ENCODE assay signal across 28 cellular contexts in genomic region chr12:92472198-92472597, GRCh38.
DNase-seq lines count a peak whose midpoint lies in the region; ATAC-seq, FAIRE-seq and TF ChIP-seq lines count a peak whose summit lies in the region.
"Had no signal": no experiment of that assay in that cellular context is flagged by ENCODE, and none has a peak within 500 bp of the region (broad histone marks: within the 10 kb centered on the region; RNA-seq: fewer than 3 reads in every experiment).

No MANE protein-coding gene starts in this region.

- H4K20me1 ChIP-seq in astrocyte (ENCODE audit: insufficient read depth, low read length), result no peaks in the 10 kb centered on the region

- no peak for TF ChIP-seq POLR2A in sigmoid colon (IDR thresholded peaks at IDR 0.05)

- H3K9me3 ChIP-seq in astrocyte (ENCODE audit: insufficient read depth, low read depth, low read length) (no peaks in the 10 kb centered on the region), sigmoid colon (no peaks in the 10 kb centered on the region)
- H3K9me3 ChIP-seq: right lobe of liver, tibial nerve had no signal

- TF ChIP-seq EP300 in sigmoid colon (IDR thresholded peaks at IDR 0.05), result no peak

- H3K36me3 Mint-ChIP-seq in activated naive CD8-positive, alpha-beta T cell treated with anti-CD3 and anti-CD28 coated beads, Interleukin-2, amount 50 U/mL, for 24 hours (ENCODE audit: low read depth), result peaks cover 5% of the 10 kb centered on the region
- peaks cover 2% of the 10 kb centered on the region for H3K36me3 Mint-ChIP-seq in activated naive CD8-positive, alpha-beta T cell treated with anti-CD3 and anti-CD28 coated beads for 36 hours
- no peaks in the 10 kb centered on the region for H3K36me3 Mint-ChIP-seq in astrocyte (ENCODE audit: low read depth, unreplicated experiment)
- peaks cover 27% of the 10 kb centered on the region for H3K36me3 Mint-ChIP-seq in memory B cell
- H3K36me3 Mint-ChIP-seq: CD4-positive, alpha-beta memory T cell had no signal

- H3K79me2 ChIP-seq in astrocyte (ENCODE audit: insufficient read depth, low read length), result no peaks in the 10 kb centered on the region

- H3K27ac ChIP-seq in astrocyte (ENCODE audit: low read depth, low read length) (no peak overlapping the region), sigmoid colon (no peak overlapping the region), coronary artery (no peak overlapping the region)
- H3K27ac ChIP-seq: cardiac muscle cell, PC-9, right lobe of liver, tibial nerve had no signal

- no peaks in the 10 kb centered on the region for H3K27me3 ChIP-seq in astrocyte (ENCODE audit: insufficient read depth, low read length)
- H3K27me3 ChIP-seq in sigmoid colon, result no peaks in the 10 kb centered on the region
- H3K27me3 ChIP-seq: cardiac muscle cell, right lobe of liver, tibial nerve had no signal

- H2AFZ ChIP-seq in astrocyte (ENCODE audit: low read depth, low read length), result no peak overlapping the region
- H2AFZ ChIP-seq: PC-9 had no signal

- H3K9me3 Mint-ChIP-seq in activated naive CD8-positive, alpha-beta T cell treated with anti-CD3 and anti-CD28 coated beads, Interleukin-2, amount 50 U/mL, for 24 hours, result peaks cover 12% of the 10 kb centered on the region
- H3K9me3 Mint-ChIP-seq in activated naive CD8-positive, alpha-beta T cell treated with anti-CD3 and anti-CD28 coated beads for 36 hours, result peaks cover 8% of the 10 kb centered on the region
- H3K9me3 Mint-ChIP-seq in astrocyte (ENCODE audit: unreplicated experiment) (peaks cover 2% of the 10 kb centered on the region), memory B cell (no peaks in the 10 kb centered on the region)

- H3K27ac Mint-ChIP-seq in activated naive CD8-positive, alpha-beta T cell treated with anti-CD3 and anti-CD28 coated beads, Interleukin-2, amount 50 U/mL, for 24 hours, result peak overlapping the region; percentile 31
- no peak overlapping the region for H3K27ac Mint-ChIP-seq in activated naive CD8-positive, alpha-beta T cell treated with anti-CD3 and anti-CD28 coated beads for 36 hours
- H3K27ac Mint-ChIP-seq in astrocyte (ENCODE audit: unreplicated experiment) (no peak overlapping the region), memory B cell (peak overlapping the region; percentile 91)
- H3K27ac Mint-ChIP-seq: activated CD4-positive, alpha-beta T cell treated with anti-CD3 and anti-CD28 coated beads for 36 hours; CD4-positive, alpha-beta memory T cell had no signal

- intact Hi-C loops in sigmoid colon (cut with DNase I), result no loop called here

- no peak for FAIRE-seq in astrocyte (lab: Jason Lieb, UNC)
- FAIRE-seq: endothelial cell of umbilical vein had no signal

- 19 to 75% methylated on average over 2 of the region's 2 CpGs for WGBS in sigmoid colon, 2 donors

- ATAC-seq in activated naive CD8-positive, alpha-beta T cell treated with anti-CD3 and anti-CD28 coated beads, Interleukin-2, amount 50 U/mL, for 24 hours, result no peak
- ATAC-seq in memory B cell (ENCODE audit: low read depth) (no peak), HG03342 (IDR thresholded peaks at IDR 0.05; ENCODE audit: unreplicated experiment) (no peak)
- ATAC-seq: activated CD4-positive, alpha-beta T cell treated with anti-CD3 and anti-CD28 coated beads for 36 hours; right lobe of liver had no signal

- peaks cover 62% of the 10 kb centered on the region for H3K4me1 Mint-ChIP-seq in activated naive CD8-positive, alpha-beta T cell treated with anti-CD3 and anti-CD28 coated beads, Interleukin-2, amount 50 U/mL, for 24 hours
- peaks cover 41% of the 10 kb centered on the region for H3K4me1 Mint-ChIP-seq in activated naive CD8-positive, alpha-beta T cell treated with anti-CD3 and anti-CD28 coated beads for 36 hours
- peaks cover 26% of the 10 kb centered on the region for H3K4me1 Mint-ChIP-seq in astrocyte (ENCODE audit: low read depth, unreplicated experiment)
- peaks cover 47% of the 10 kb centered on the region for H3K4me1 Mint-ChIP-seq in memory B cell

- H3K4me1 ChIP-seq in astrocyte (ENCODE audit: insufficient read depth, low read length) (peaks cover 11% of the 10 kb centered on the region), sigmoid colon (peaks cover 0 to 31% (median 16%) of the 10 kb centered on the region in 4 donors)
- H3K4me1 ChIP-seq: right lobe of liver had no signal

- H3K4me3 ChIP-seq in astrocyte (ENCODE audit: insufficient read depth, low read depth, low read length), result no peak overlapping the region
- no peak overlapping the region for H3K4me3 ChIP-seq in sigmoid colon
- no peak overlapping the region for H3K4me3 ChIP-seq in coronary artery
- H3K4me3 ChIP-seq: cardiac muscle cell, lung, PC-9, right lobe of liver, tibial nerve had no signal

- no peaks in the 10 kb centered on the region for H3K36me3 ChIP-seq in astrocyte (ENCODE audit: insufficient read depth, low read length)
- no peaks in the 10 kb centered on the region for H3K36me3 ChIP-seq in sigmoid colon
- H3K36me3 ChIP-seq: cardiac muscle cell, right lobe of liver, tibial nerve had no signal

- DNase-seq in activated naive CD8-positive, alpha-beta T cell treated with anti-CD3 and anti-CD28 coated beads, Interleukin-2, amount 50 U/mL, for 24 hours, result no peak
- no peak for DNase-seq in activated naive CD8-positive, alpha-beta T cell treated with anti-CD3 and anti-CD28 coated beads for 36 hours
- DNase-seq in astrocyte (ENCODE audit: low read depth) (peak; percentile 45), memory B cell (ENCODE audit: low spot score in 2 of 2) (no peak), sigmoid colon (no peak), H4 (ENCODE audit: low spot score) (no peak), coronary artery (ENCODE audit: low spot score) (no peak)
- DNase-seq: 8988T; activated CD4-positive, alpha-beta T cell treated with anti-CD3 and anti-CD28 coated beads for 36 hours; activated naive CD4-positive, alpha-beta T cell treated with Interleukin-2 at 50 U/mL for 16 hours; activated T-cell treated with anti-CD3 and anti-CD28 coated beads, Interleukin-2, amount 50 U/mL, for 48 hours; CD4-positive, alpha-beta memory T cell; DMS 273 treated with DMSO at 0.1 percent for 48 hours; glutamatergic neuron; GOT3; Kasumi-1; kidney glomerular epithelial cell; NCI-H1092; NCI-H187 treated with DMSO at 0.1 percent for 48 hours; NCI-H82; PC-9; right lobe of liver; SHP77 treated with DMSO at 0.1 percent for 48 hours had no signal

- TF ChIP-seq CTCF in astrocyte (IDR thresholded peaks at IDR 0.05; ENCODE audit: insufficient read depth, low read depth, low read length), result no peak
- no peak for TF ChIP-seq CTCF in sigmoid colon (IDR thresholded peaks at IDR 0.05)
- TF ChIP-seq CTCF in coronary artery (IDR thresholded peaks at IDR 0.05), result no peak

- no peak overlapping the region for H3K4me3 Mint-ChIP-seq in activated naive CD8-positive, alpha-beta T cell treated with anti-CD3 and anti-CD28 coated beads, Interleukin-2, amount 50 U/mL, for 24 hours
- H3K4me3 Mint-ChIP-seq in activated naive CD8-positive, alpha-beta T cell treated with anti-CD3 and anti-CD28 coated beads for 36 hours, result no peak overlapping the region
- no peak overlapping the region for H3K4me3 Mint-ChIP-seq in astrocyte (ENCODE audit: unreplicated experiment)
- H3K4me3 Mint-ChIP-seq in memory B cell, result no peak overlapping the region
- H3K4me3 Mint-ChIP-seq: activated CD4-positive, alpha-beta T cell treated with anti-CD3 and anti-CD28 coated beads for 36 hours; CD4-positive, alpha-beta memory T cell had no signal

- H3K4me2 ChIP-seq in astrocyte (ENCODE audit: low read length), result no peak overlapping the region
- H3K4me2 ChIP-seq: PC-9 had no signal

- no peak overlapping the region for H3K9ac ChIP-seq in astrocyte (ENCODE audit: low read length)

- no peaks in the 10 kb centered on the region for H3K27me3 Mint-ChIP-seq in activated naive CD8-positive, alpha-beta T cell treated with anti-CD3 and anti-CD28 coated beads, Interleukin-2, amount 50 U/mL, for 24 hours
- H3K27me3 Mint-ChIP-seq in activated naive CD8-positive, alpha-beta T cell treated with anti-CD3 and anti-CD28 coated beads for 36 hours, result no peaks in the 10 kb centered on the region
- H3K27me3 Mint-ChIP-seq in astrocyte (ENCODE audit: low read depth, unreplicated experiment), result no peaks in the 10 kb centered on the region
- H3K27me3 Mint-ChIP-seq in memory B cell, result no peaks in the 10 kb centered on the region
- H3K27me3 Mint-ChIP-seq: activated CD4-positive, alpha-beta T cell treated with anti-CD3 and anti-CD28 coated beads for 36 hours had no signal

Comparison
In these comparisons a context has a peak if more than half of its experiments do, and no peak if none do; other contexts are left out.
1. H3K27ac Mint-ChIP-seq: peak in activated naive CD8-positive, alpha-beta T cell treated with anti-CD3 and anti-CD28 coated beads, Interleukin-2, amount 50 U/mL, for 24 hours (single experiment) and memory B cell (single experiment); none in activated naive CD8-positive, alpha-beta T cell treated with anti-CD3 and anti-CD28 coated beads for 36 hours (single experiment) and astrocyte (single experiment).